8 cellular contexts compared by ENCODE assay signal in the genomic region with DNA sequence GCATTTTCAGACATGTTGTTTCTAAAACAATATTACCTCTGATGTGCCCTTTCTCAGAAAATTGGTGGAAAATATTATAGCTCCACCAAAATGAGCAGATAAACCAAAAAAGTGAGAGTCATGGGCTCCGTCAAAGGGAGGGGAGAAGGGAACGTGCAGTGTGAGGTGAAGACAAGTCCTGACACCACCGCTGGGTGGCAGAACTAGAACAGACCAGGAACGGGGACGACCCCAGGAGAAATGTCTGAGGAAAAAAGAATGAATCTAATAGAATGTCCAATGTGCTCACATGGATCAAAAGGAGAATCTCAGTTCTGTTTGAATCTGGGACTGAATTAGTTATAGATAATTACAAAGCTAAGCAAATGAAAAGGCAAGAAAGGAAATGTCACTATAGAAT. TPM values are rescaled to one million over a fixed set of nuclear protein-coding genes. Genes with fewer than 3 reads are reported as not detected.
A peak's percentile ranks its signal among the peaks of the same experiment; 100 is the strongest.
DNase-seq lines count a peak whose midpoint lies in the region; ATAC-seq and TF ChIP-seq lines count a peak whose summit lies in the region.

No MANE protein-coding gene starts in this region.

- peak; percentile 67 to 76 for TF ChIP-seq RAD21 in liver (IDR thresholded peaks at IDR 0.05)

- H3K4me3 ChIP-seq in adrenal gland (no peak overlapping the region), liver (ENCODE audit: low read depth in 1 of 3, low read length in 3 of 3) (no peak overlapping the region)

- no peaks in the 10 kb centered on the region for H3K9me3 ChIP-seq in adrenal gland (replicated peaks in 1 of 3)
- no peaks in the 10 kb centered on the region for H3K9me3 ChIP-seq in liver (ENCODE audit: control insufficient read depth in 4 of 4, low read length in 3 of 4)

- H3K4me1 ChIP-seq in adrenal gland (replicated peaks in 1 of 2): peaks cover 0 to 14% of the 10 kb centered on the region in 2 donors
- peaks cover 3 to 23% (median 17%) of the 10 kb centered on the region in 4 donors for H3K4me1 ChIP-seq in liver (ENCODE audit: control insufficient read depth in 4 of 4, insufficient read depth in 4 of 4, low read length in 3 of 4)

- TF ChIP-seq POLR2A in adrenal gland (IDR thresholded peaks at IDR 0.05): no peak

- DNase-seq in MV-4-11 (lab: John Stamatoyannopoulos, UW): peak; percentile 16
- DNase-seq in adrenal gland: peak in 3 of 7 donors; percentile 33 to 43 (median 34)
- DNase-seq in omental fat pad (ENCODE audit: low spot score): no peak
- no peak for DNase-seq in H4 (ENCODE audit: low spot score)

- intact Hi-C loops in adrenal gland (cut with DNase I): loop anchor here in 1 of 2 donors (10.0 kb wide), 1 partner anchor 93 kb away; no protein-coding TSS in a partner anchor

- H3K27ac ChIP-seq in 22Rv1: no peak overlapping the region
- no peak overlapping the region for H3K27ac ChIP-seq in adrenal gland
- peak overlapping the region in 1 of 2 donors; percentile 41 for H3K27ac ChIP-seq in liver (ENCODE audit: low read depth in 1 of 2, low read length in 2 of 2)

- H3K27me3 ChIP-seq in adrenal gland: no peaks in the 10 kb centered on the region
- H3K27me3 ChIP-seq in liver (ENCODE audit: control insufficient read depth in 4 of 4, insufficient read depth in 4 of 4, low read length in 3 of 4): no peaks in the 10 kb centered on the region

- no peak overlapping the region for H3K9ac ChIP-seq in liver (ENCODE audit: low read depth in 1 of 2, low read length in 2 of 2)

- WGBS in adrenal gland, 4 donors: 46 to 56% (median 48%) methylated on average over 5 of the region's 5 CpGs
- WGBS in liver: 47% methylated on average over 5 of the region's 5 CpGs

- no peak for ATAC-seq in omental fat pad (ENCODE audit: low FRiP score)
- no peak for ATAC-seq in GM21737 (IDR thresholded peaks at IDR 0.05; ENCODE audit: unreplicated experiment)

- TF ChIP-seq CTCF in 22Rv1 (IDR thresholded peaks at IDR 0.05): peak; percentile 38
- peak; percentile 57 for TF ChIP-seq CTCF in GM12873 (IDR thresholded peaks at IDR 0.05; ENCODE audit: insufficient read depth, low read depth, low read length, missing control alignments)
- TF ChIP-seq CTCF in adrenal gland (IDR thresholded peaks at IDR 0.05): peak in 5 of 6 experiments; percentile 16 to 51 (median 37)
- peak; percentile 45 for TF ChIP-seq CTCF in liver (IDR thresholded peaks at IDR 0.05; ENCODE audit: low read depth, low read length, missing input control)
- TF ChIP-seq CTCF in omental fat pad (IDR thresholded peaks at IDR 0.05): no peak

- H3K36me3 ChIP-seq in adrenal gland (replicated peaks in 1 of 2) (peaks cover 0 to 70% of the 10 kb centered on the region in 2 donors), liver (ENCODE audit: control insufficient read depth in 4 of 4, insufficient read depth in 3 of 4, low read depth in 1 of 4, low read length in 3 of 4) (peaks cover 9 to 42% (median 26%) of the 10 kb centered on the region in 4 donors)

TF ChIP-seq in liver, 16 proteins besides CTCF, POLR2A, EP300 and RAD21:
- TF ChIP-seq, protein P1, sequence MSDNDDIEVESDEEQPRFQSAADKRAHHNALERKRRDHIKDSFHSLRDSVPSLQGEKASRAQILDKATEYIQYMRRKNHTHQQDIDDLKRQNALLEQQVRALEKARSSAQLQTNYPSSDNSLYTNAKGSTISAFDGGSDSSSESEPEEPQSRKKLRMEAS (IDR thresholded peaks at IDR 0.05): no peak
- TF ChIP-seq FOXA1 (IDR thresholded peaks at IDR 0.05) (no peak), TAF1 (conservative IDR thresholded peaks at IDR 0.05) (no peak), NR2F2 (IDR thresholded peaks at IDR 0.05) (no peak), GABPA (IDR thresholded peaks at IDR 0.05 in 1 of 2, conservative IDR thresholded peaks at IDR 0.05 in 1 of 2) (no peak), FOXA2 (IDR thresholded peaks at IDR 0.05) (no peak), RXRA (IDR thresholded peaks at IDR 0.05) (no peak)
- TF ChIP-seq, protein P2, sequence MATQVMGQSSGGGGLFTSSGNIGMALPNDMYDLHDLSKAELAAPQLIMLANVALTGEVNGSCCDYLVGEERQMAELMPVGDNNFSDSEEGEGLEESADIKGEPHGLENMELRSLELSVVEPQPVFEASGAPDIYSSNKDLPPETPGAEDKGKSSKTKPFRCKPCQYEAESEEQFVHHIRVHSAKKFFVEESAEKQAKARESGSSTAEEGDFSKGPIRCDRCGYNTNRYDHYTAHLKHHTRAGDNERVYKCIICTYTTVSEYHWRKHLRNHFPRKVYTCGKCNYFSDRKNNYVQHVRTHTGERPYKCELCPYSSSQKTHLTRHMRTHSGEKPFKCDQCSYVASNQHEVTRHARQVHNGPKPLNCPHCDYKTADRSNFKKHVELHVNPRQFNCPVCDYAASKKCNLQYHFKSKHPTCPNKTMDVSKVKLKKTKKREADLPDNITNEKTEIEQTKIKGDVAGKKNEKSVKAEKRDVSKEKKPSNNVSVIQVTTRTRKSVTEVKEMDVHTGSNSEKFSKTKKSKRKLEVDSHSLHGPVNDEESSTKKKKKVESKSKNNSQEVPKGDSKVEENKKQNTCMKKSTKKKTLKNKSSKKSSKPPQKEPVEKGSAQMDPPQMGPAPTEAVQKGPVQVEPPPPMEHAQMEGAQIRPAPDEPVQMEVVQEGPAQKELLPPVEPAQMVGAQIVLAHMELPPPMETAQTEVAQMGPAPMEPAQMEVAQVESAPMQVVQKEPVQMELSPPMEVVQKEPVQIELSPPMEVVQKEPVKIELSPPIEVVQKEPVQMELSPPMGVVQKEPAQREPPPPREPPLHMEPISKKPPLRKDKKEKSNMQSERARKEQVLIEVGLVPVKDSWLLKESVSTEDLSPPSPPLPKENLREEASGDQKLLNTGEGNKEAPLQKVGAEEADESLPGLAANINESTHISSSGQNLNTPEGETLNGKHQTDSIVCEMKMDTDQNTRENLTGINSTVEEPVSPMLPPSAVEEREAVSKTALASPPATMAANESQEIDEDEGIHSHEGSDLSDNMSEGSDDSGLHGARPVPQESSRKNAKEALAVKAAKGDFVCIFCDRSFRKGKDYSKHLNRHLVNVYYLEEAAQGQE (IDR thresholded peaks at IDR 0.05): no peak
TF ChIP-seq in liver: peak in this region for 0.

RNA-seq across cellular contexts. Expression of a gene that starts 22.6 kb away (rescaled TPM):
- total RNA-seq in adrenal gland: 1 to 10 TPM in 7 of 8 donors, under 1 TPM in 1; 0.85 to 7.7 (median 4.0) TPM
- 1 to 10 TPM; 1.2 to 2.9 (median 1.5) TPM for polyA plus RNA-seq in adrenal gland
- total RNA-seq in liver: 1 to 10 TPM; 2.1 to 3.9 TPM
- under 1 TPM; 0.40 to 0.69 TPM for polyA plus RNA-seq in liver
- 10 to 100 TPM; 18.4 to 84.5 (median 30.2) TPM for total RNA-seq in omental fat pad
- 2.7 and 2.9 TPM in 2 replicates for total RNA-seq in H4 (2014; rRNA removed; shearing (Covaris generic))

RNA-seq across cellular contexts. Expression of a gene that starts 24.8 kb away (rescaled TPM):
- total RNA-seq in adrenal gland (100 to 1,000 TPM in 1 of 8 donors, 10 to 100 TPM in 7; 39.8 to 102 (median 52.5) TPM), liver (10 to 100 TPM; 11.3 to 34.1 TPM), omental fat pad (10 to 100 TPM; 32.3 to 56.7 (median 42.6) TPM)
- polyA plus RNA-seq in adrenal gland (10 to 100 TPM in 2 of 3 donors, 1 to 10 TPM in 1; 8.2 to 36.7 (median 15.1) TPM), liver (10 to 100 TPM; 28.7 to 37.2 TPM)
- 29.1 and 32.0 TPM in 2 replicates for total RNA-seq in H4 (2014; rRNA removed; shearing (Covaris generic))

Comparison
In these comparisons a context has a peak if more than half of its experiments do, and no peak if none do; other contexts are left out.
1. CTCF ChIP-seq: peak in 22Rv1 (single experiment), GM12873 (single experiment), adrenal gland (5 of 6) and liver (single experiment); none in omental fat pad (0 of 3).